In genomic region chr9:93623736-93624135, GRCh38 we compare ENCODE assay signal across 23 cellular contexts. TPM values are rescaled to one million over a fixed set of nuclear protein-coding genes. Genes with fewer than 3 reads are reported as not detected.
DNase-seq lines count a peak whose midpoint lies in the region; ATAC-seq and TF ChIP-seq lines count a peak whose summit lies in the region.
"Had no signal": no experiment of that assay in that cellular context is flagged by ENCODE, and none has a peak within 500 bp of the region (broad histone marks: within the 10 kb centered on the region; RNA-seq: fewer than 3 reads in every experiment).

No MANE protein-coding gene starts in this region.

- no peaks in the 10 kb centered on the region for H3K4me1 ChIP-seq in CD4-positive, CD25-positive, alpha-beta regulatory T cell (ENCODE audit: control insufficient read depth, insufficient read depth, low read length, poor library complexity, severe bottlenecking)
- no peaks in the 10 kb centered on the region for H3K4me1 ChIP-seq in CD8-positive, alpha-beta T cell (ENCODE audit: insufficient read depth, low read length)
- H3K4me1 ChIP-seq: BE2C, BLaER1 had no signal

- peak overlapping the region in 2 of 3 donors; percentile 17 to 44 for H3K27ac Mint-ChIP-seq in CD4-positive, CD25-positive, alpha-beta regulatory T cell
- H3K27ac Mint-ChIP-seq in CD8-positive, alpha-beta T cell: no peak overlapping the region
- H3K27ac Mint-ChIP-seq in glutamatergic neuron (ENCODE audit: unreplicated experiment): no peak overlapping the region
- no peak overlapping the region for H3K27ac Mint-ChIP-seq in MCF 10A (ENCODE audit: low read depth, unreplicated experiment)
- H3K27ac Mint-ChIP-seq: CD14-positive monocyte; CD4-positive, alpha-beta T cell had no signal

- H3K27ac ChIP-seq in CD4-positive, CD25-positive, alpha-beta regulatory T cell (ENCODE audit: insufficient read depth, low read length, poor library complexity, severe bottlenecking): no peak overlapping the region
- H3K27ac ChIP-seq in CD8-positive, alpha-beta T cell (ENCODE audit: low read depth, low read length): peak overlapping the region; percentile 12
- H3K27ac ChIP-seq: BLaER1 had no signal

- peaks cover 11 to 17% of the 10 kb centered on the region in 2 experiments for H3K9me3 ChIP-seq in CD4-positive, CD25-positive, alpha-beta regulatory T cell (ENCODE audit: control insufficient read depth in 2 of 2, low read length in 2 of 2)
- H3K9me3 ChIP-seq in CD8-positive, alpha-beta T cell (ENCODE audit: low read length): peaks cover 7% of the 10 kb centered on the region

- POLR2A ChIA-PET in CD8-positive, alpha-beta T cell (lab: Charles Lee): interaction anchor here (0.7 kb wide), 1 partner anchor 404 kb away, joined by 3 read pairs; no protein-coding TSS in a partner anchor
- POLR2A ChIA-PET in MCF 10A (lab: Yijun Ruan, JAX): no interaction called here

- no peak overlapping the region for H3K4me3 Mint-ChIP-seq in CD4-positive, CD25-positive, alpha-beta regulatory T cell
- no peak overlapping the region for H3K4me3 Mint-ChIP-seq in CD8-positive, alpha-beta T cell
- peak overlapping the region; percentile 12 for H3K4me3 Mint-ChIP-seq in glutamatergic neuron (ENCODE audit: unreplicated experiment)
- H3K4me3 Mint-ChIP-seq in MCF 10A (ENCODE audit: unreplicated experiment): no peak overlapping the region
- H3K4me3 Mint-ChIP-seq: CD14-positive monocyte; CD4-positive, alpha-beta T cell had no signal

- no peak overlapping the region for H3K4me3 ChIP-seq in CD4-positive, CD25-positive, alpha-beta regulatory T cell (ENCODE audit: low read depth, low read length)
- no peak overlapping the region for H3K4me3 ChIP-seq in CD8-positive, alpha-beta T cell (ENCODE audit: low read depth, low read length)
- H3K4me3 ChIP-seq: BLaER1, GM12878 had no signal

- CTCF ChIA-PET in CD8-positive, alpha-beta T cell (lab: Charles Lee): no interaction called here
- CTCF ChIA-PET in MCF 10A (lab: Yijun Ruan, JAX): no interaction called here

- no peaks in the 10 kb centered on the region for H3K27me3 Mint-ChIP-seq in CD4-positive, CD25-positive, alpha-beta regulatory T cell
- H3K27me3 Mint-ChIP-seq in CD8-positive, alpha-beta T cell (ENCODE audit: low read depth): no peaks in the 10 kb centered on the region
- peaks cover 5% of the 10 kb centered on the region for H3K27me3 Mint-ChIP-seq in glutamatergic neuron (ENCODE audit: unreplicated experiment)
- H3K27me3 Mint-ChIP-seq in MCF 10A (ENCODE audit: insufficient read depth, unreplicated experiment): no peaks in the 10 kb centered on the region
- H3K27me3 Mint-ChIP-seq: CD4-positive, alpha-beta T cell; CD8-positive, alpha-beta memory T cell had no signal

- H3K9me3 Mint-ChIP-seq in CD4-positive, CD25-positive, alpha-beta regulatory T cell: peaks cover 0 to 13% (median 5%) of the 10 kb centered on the region in 7 donors
- peaks cover 12% of the 10 kb centered on the region for H3K9me3 Mint-ChIP-seq in CD8-positive, alpha-beta T cell
- H3K9me3 Mint-ChIP-seq in glutamatergic neuron (ENCODE audit: unreplicated experiment) (peaks cover 3% of the 10 kb centered on the region), MCF 10A (ENCODE audit: unreplicated experiment) (no peaks in the 10 kb centered on the region)

- no peak for TF ChIP-seq CTCF in CD8-positive, alpha-beta T cell (IDR thresholded peaks at IDR 0.05)
- TF ChIP-seq CTCF in glutamatergic neuron (IDR thresholded peaks at IDR 0.05; ENCODE audit: partially characterized antibody, unreplicated experiment) (no peak), MCF 10A (IDR thresholded peaks at IDR 0.05; ENCODE audit: unreplicated experiment) (no peak)

- peaks cover 20% of the 10 kb centered on the region for H3K36me3 Mint-ChIP-seq in CD4-positive, CD25-positive, alpha-beta regulatory T cell
- peaks cover 18% of the 10 kb centered on the region for H3K36me3 Mint-ChIP-seq in CD8-positive, alpha-beta T cell
- H3K36me3 Mint-ChIP-seq in glutamatergic neuron (ENCODE audit: unreplicated experiment): peaks cover 19% of the 10 kb centered on the region
- H3K36me3 Mint-ChIP-seq in MCF 10A (ENCODE audit: insufficient read depth, unreplicated experiment): no peaks in the 10 kb centered on the region

- H3K27me3 ChIP-seq in CD4-positive, CD25-positive, alpha-beta regulatory T cell (ENCODE audit: control insufficient read depth, insufficient read depth, low read length): no peaks in the 10 kb centered on the region
- H3K27me3 ChIP-seq in CD8-positive, alpha-beta T cell (ENCODE audit: insufficient read depth, low read length): no peaks in the 10 kb centered on the region
- H3K27me3 ChIP-seq: BE2C, BLaER1 had no signal

- intact Hi-C loops in CD8-positive, alpha-beta T cell (cut with DNase I, micrococcal nuclease): no loop called here
- intact Hi-C loops in MCF 10A (cut with micrococcal nuclease): no loop called here

- no peak for ATAC-seq in CD4-positive, CD25-positive, alpha-beta regulatory T cell (ENCODE audit: low read depth in 2 of 2)
- no peak for ATAC-seq in CD8-positive, alpha-beta T cell
- ATAC-seq: GM12878 had no signal

- H3K4me1 Mint-ChIP-seq in CD4-positive, CD25-positive, alpha-beta regulatory T cell: peaks cover 0 to 33% (median 8%) of the 10 kb centered on the region in 4 donors
- H3K4me1 Mint-ChIP-seq in CD8-positive, alpha-beta T cell (ENCODE audit: low read depth): peaks cover 22% of the 10 kb centered on the region
- H3K4me1 Mint-ChIP-seq in glutamatergic neuron (ENCODE audit: low read depth, unreplicated experiment) (no peaks in the 10 kb centered on the region), MCF 10A (ENCODE audit: insufficient read depth, unreplicated experiment) (no peaks in the 10 kb centered on the region)

- BruUV-seq in MCF 10A (replicated peaks; lab: Mats Ljungman, UMichigan): no TSS peak

- no peaks in the 10 kb centered on the region for H3K36me3 ChIP-seq in CD4-positive, CD25-positive, alpha-beta regulatory T cell (ENCODE audit: control insufficient read depth, insufficient read depth, low read length)
- H3K36me3 ChIP-seq in CD8-positive, alpha-beta T cell (ENCODE audit: insufficient read depth, low read length): no peaks in the 10 kb centered on the region
- H3K36me3 ChIP-seq: BE2C had no signal

- no peak for DNase-seq in CD4-positive, CD25-positive, alpha-beta regulatory T cell
- no peak for DNase-seq in CD8-positive, alpha-beta T cell
- no peak for DNase-seq in glutamatergic neuron
- DNase-seq in activated T-cell treated with anti-CD3 and anti-CD28 coated beads, Interleukin-2, amount 50 U/mL, for 48 hours: no peak
- no peak for DNase-seq in NCI-H345 (lab: John Stamatoyannopoulos, UW)
- no peak for DNase-seq in MCF 10A (ENCODE audit: unreplicated experiment)
- DNase-seq: 8988T; ACHN; BE2C; C1 segment of cervical spinal cord; CD4-positive, alpha-beta T cell; CD8-positive, alpha-beta memory T cell; COR-L47; DMS 273 treated with DMSO at 0.1 percent for 48 hours; DMS153; DMS53; DMS79; DND-41; EL; GDM1 had no signal

RNA-seq across cellular contexts. Expression of gene PHF2, which starts 47.4 kb away (rescaled TPM):
- 29.4 TPM for total RNA-seq in CD4-positive, CD25-positive, alpha-beta regulatory T cell
- polyA plus RNA-seq in CD4-positive, CD25-positive, alpha-beta regulatory T cell: 1 to 10 TPM in 2 of 4 donors, under 1 TPM in 2; 0.37 to 1.3 (median 0.94) TPM
- 10 to 100 TPM; 23.9 to 25.7 TPM for total RNA-seq in CD8-positive, alpha-beta T cell
- 22.9 TPM for total RNA-seq in glutamatergic neuron (ENCODE audit: unreplicated experiment)
- total RNA-seq in MCF 10A (2022): 18.9 and 21.7 TPM in 2 replicates

Comparison
In these comparisons a context has a peak if more than half of its experiments do, and no peak if none do; other contexts are left out.
1. H3K27ac Mint-ChIP-seq: peak in CD4-positive, CD25-positive, alpha-beta regulatory T cell (2 of 3); none in CD8-positive, alpha-beta T cell (single experiment), glutamatergic neuron (single experiment) and MCF 10A (single experiment).